ENCODE assay signal across 15 cellular contexts in genomic region chr7:4003536-4003935, GRCh38.
A peak's percentile ranks its signal among the peaks of the same experiment; 100 is the strongest.
DNase-seq lines count a peak whose midpoint lies in the region; ATAC-seq, FAIRE-seq and TF ChIP-seq lines count a peak whose summit lies in the region.
"Had no signal": no experiment of that assay in that cellular context is flagged by ENCODE, and none has a peak within 500 bp of the region (broad histone marks: within the 10 kb centered on the region; RNA-seq: fewer than 3 reads in every experiment).

No MANE protein-coding gene starts in this region.

- no peaks in the 10 kb centered on the region for H3K9me3 Mint-ChIP-seq in activated CD8-positive, alpha-beta memory T cell treated with anti-CD3 and anti-CD28 coated beads, Interleukin-2, amount 10 ng/mL, durations not matched to agents 7 days and 5 days (ENCODE audit: low read depth)
- H3K9me3 Mint-ChIP-seq in CD8-positive, alpha-beta memory T cell: no peaks in the 10 kb centered on the region
- H3K9me3 Mint-ChIP-seq: GM23338 had no signal

- H3K27me3 Mint-ChIP-seq in activated CD8-positive, alpha-beta memory T cell treated with anti-CD3 and anti-CD28 coated beads, Interleukin-2, amount 10 ng/mL, durations not matched to agents 7 days and 5 days: peaks cover 5% of the 10 kb centered on the region
- H3K27me3 Mint-ChIP-seq in CD8-positive, alpha-beta memory T cell: peaks cover 11 to 28% of the 10 kb centered on the region in 2 donors

- no peak for TF ChIP-seq POLR2A in body of pancreas (IDR thresholded peaks at IDR 0.05)

- CTCF ChIA-PET in activated CD8-positive, alpha-beta memory T cell treated with anti-CD3 and anti-CD28 coated beads, Interleukin-2, amount 10 ng/mL, durations not matched to agents 7 days and 5 days (lab: Charles Lee): no interaction called here
- CTCF ChIA-PET in CD8-positive, alpha-beta memory T cell (lab: Charles Lee): no interaction called here

- peak; percentile 67 for FAIRE-seq in keratinocyte (lab: Jason Lieb, UNC)
- FAIRE-seq: GM12878, GM18507 had no signal

- no peaks in the 10 kb centered on the region for H3K79me2 ChIP-seq in keratinocyte (ENCODE audit: control insufficient read depth, insufficient read depth, low read length)

- dilution Hi-C loops in keratinocyte (cut with MboI; ENCODE audit: extremely low pct_ligation_motif_present, low sequenced_read_pairs): no loop called here

- H2AFZ ChIP-seq in keratinocyte (ENCODE audit: control insufficient read depth, low read length): no peak overlapping the region
- H2AFZ ChIP-seq: GM23338 had no signal

- H3K9ac ChIP-seq in keratinocyte (ENCODE audit: control insufficient read depth, extremely low read depth, insufficient read depth, low read length): no peak overlapping the region
- H3K9ac ChIP-seq: BLaER1 had no signal

- H4K20me1 ChIP-seq in keratinocyte (ENCODE audit: control insufficient read depth, extremely low read depth, insufficient read depth, low read length): no peaks in the 10 kb centered on the region
- H4K20me1 ChIP-seq: BLaER1 had no signal

- no peak overlapping the region for H3K27ac Mint-ChIP-seq in activated CD8-positive, alpha-beta memory T cell treated with anti-CD3 and anti-CD28 coated beads, Interleukin-2, amount 10 ng/mL, durations not matched to agents 7 days and 5 days
- no peak overlapping the region for H3K27ac Mint-ChIP-seq in CD8-positive, alpha-beta memory T cell
- H3K27ac Mint-ChIP-seq: GM23338 had no signal

- H3K9me3 ChIP-seq in keratinocyte (ENCODE audit: control insufficient read depth, low read depth, low read length) (no peaks in the 10 kb centered on the region), WERI-Rb-1 (ENCODE audit: severe bottlenecking) (no peaks in the 10 kb centered on the region), body of pancreas (no peaks in the 10 kb centered on the region)
- no peaks in the 10 kb centered on the region for H3K9me3 ChIP-seq in CD8-positive, alpha-beta memory T cell (ENCODE audit: low read length)
- H3K9me3 ChIP-seq: BLaER1, HAP-1 had no signal

- H3K4me2 ChIP-seq in keratinocyte (ENCODE audit: control insufficient read depth, extremely low read depth, insufficient read depth, low read depth, low read length): no peak overlapping the region
- H3K4me2 ChIP-seq: BLaER1, GM23338 had no signal

- intact Hi-C loops in body of pancreas (cut with DNase I): no loop called here

- H3K27ac ChIP-seq in keratinocyte (ENCODE audit: control insufficient read depth, insufficient read depth, low read length): no peak overlapping the region
- H3K27ac ChIP-seq in WERI-Rb-1: no peak overlapping the region
- H3K27ac ChIP-seq in body of pancreas: no peak overlapping the region
- no peak overlapping the region for H3K27ac ChIP-seq in CD8-positive, alpha-beta memory T cell (ENCODE audit: low read depth, low read length)
- H3K27ac ChIP-seq: BLaER1 had no signal

- TF ChIP-seq CTCF in epithelial cell of esophagus (IDR thresholded peaks at IDR 0.05; ENCODE audit: insufficient read depth, low read depth, low read length, missing control alignments) (no peak), keratinocyte (optimal IDR thresholded peaks at IDR 0.05 in 1 of 3, IDR thresholded peaks at IDR 0.05 in 1 of 3, conservative IDR thresholded peaks at IDR 0.05 in 1 of 3; ENCODE audit: extremely low read depth in 1 of 3, insufficient read depth in 2 of 3, low read length in 3 of 3) (peak in 2 of 3 experiments; percentile 6 to 58), WERI-Rb-1 (IDR thresholded peaks at IDR 0.05; ENCODE audit: low read depth, low read length) (no peak), body of pancreas (IDR thresholded peaks at IDR 0.05) (no peak)

- H3K36me3 ChIP-seq in keratinocyte (ENCODE audit: control insufficient read depth in 2 of 2, extremely low read depth in 1 of 2, insufficient read depth in 2 of 2, low read length in 2 of 2): no peaks in the 10 kb centered on the region
- no peaks in the 10 kb centered on the region for H3K36me3 ChIP-seq in WERI-Rb-1
- no peaks in the 10 kb centered on the region for H3K36me3 ChIP-seq in body of pancreas (replicated peaks in 1 of 2; ENCODE audit: insufficient read depth in 1 of 2, low read depth in 2 of 2)
- H3K36me3 ChIP-seq in CD8-positive, alpha-beta memory T cell (ENCODE audit: insufficient read depth, low read length): no peaks in the 10 kb centered on the region
- H3K36me3 ChIP-seq: BLaER1, HAP-1 had no signal

- 90 to 93% methylated on average over 7 of the region's 7 CpGs for WGBS in body of pancreas, 2 donors

- H3K36me3 Mint-ChIP-seq in activated CD8-positive, alpha-beta memory T cell treated with anti-CD3 and anti-CD28 coated beads, Interleukin-2, amount 10 ng/mL, durations not matched to agents 7 days and 5 days: no peaks in the 10 kb centered on the region
- no peaks in the 10 kb centered on the region for H3K36me3 Mint-ChIP-seq in CD8-positive, alpha-beta memory T cell

- H3K9me1 ChIP-seq in keratinocyte (ENCODE audit: control insufficient read depth, extremely low read depth, insufficient read depth, low read length): no peaks in the 10 kb centered on the region

- no peak for ATAC-seq in activated CD8-positive, alpha-beta memory T cell treated with anti-CD3 and anti-CD28 coated beads, Interleukin-2, amount 10 ng/mL, durations not matched to agents 7 days and 5 days
- ATAC-seq in body of pancreas: no peak
- ATAC-seq: GM12878, GM23338 had no signal

- H3K4me3 Mint-ChIP-seq in activated CD8-positive, alpha-beta memory T cell treated with anti-CD3 and anti-CD28 coated beads, Interleukin-2, amount 10 ng/mL, durations not matched to agents 7 days and 5 days: no peak overlapping the region
- H3K4me3 Mint-ChIP-seq in CD8-positive, alpha-beta memory T cell: no peak overlapping the region
- H3K4me3 Mint-ChIP-seq: GM23338 had no signal

- DNase-seq in ELF-1 (ENCODE audit: low read depth, low spot score) (peak; percentile 50), amniotic epithelial cell (ENCODE audit: low read depth) (peak; percentile 16), epithelial cell of esophagus (ENCODE audit: low read depth) (peak; percentile 19), keratinocyte (ENCODE audit: low read depth, low spot score) (peak; percentile 35), WERI-Rb-1 (no peak), body of pancreas (no peak)
- no peak for DNase-seq in activated CD8-positive, alpha-beta memory T cell treated with anti-CD3 and anti-CD28 coated beads, Interleukin-2, amount 10 ng/mL, durations not matched to agents 7 days and 5 days
- DNase-seq in CD8-positive, alpha-beta memory T cell: no peak
- DNase-seq: 8988T, AML-193 had no signal

- no peak overlapping the region for H3K4me3 ChIP-seq in epithelial cell of esophagus (ENCODE audit: low read length)
- no peak overlapping the region for H3K4me3 ChIP-seq in keratinocyte (ENCODE audit: control insufficient read depth in 2 of 3, extremely low read depth in 1 of 3, insufficient read depth in 2 of 3, low read depth in 1 of 3, low read length in 3 of 3)
- H3K4me3 ChIP-seq in WERI-Rb-1 (ENCODE audit: low read depth, low read length): no peak overlapping the region
- H3K4me3 ChIP-seq in body of pancreas: no peak overlapping the region
- H3K4me3 ChIP-seq in CD8-positive, alpha-beta memory T cell (ENCODE audit: low read length): no peak overlapping the region
- H3K4me3 ChIP-seq: BLaER1, GM12878, GM23338, HAP-1 had no signal

- no peaks in the 10 kb centered on the region for H3K27me3 ChIP-seq in keratinocyte (ENCODE audit: control insufficient read depth, extremely low read depth, insufficient read depth, low read length)
- H3K27me3 ChIP-seq in WERI-Rb-1 (ENCODE audit: insufficient read depth, low read depth, severe bottlenecking): no peaks in the 10 kb centered on the region
- no peaks in the 10 kb centered on the region for H3K27me3 ChIP-seq in body of pancreas
- no peaks in the 10 kb centered on the region for H3K27me3 ChIP-seq in CD8-positive, alpha-beta memory T cell (ENCODE audit: insufficient read depth, low read length, poor library complexity, severe bottlenecking)
- H3K27me3 ChIP-seq: BLaER1 had no signal

- peaks cover 20% of the 10 kb centered on the region for H3K4me1 ChIP-seq in keratinocyte (ENCODE audit: control insufficient read depth, extremely low read depth, insufficient read depth, low read length)
- H3K4me1 ChIP-seq in body of pancreas: no peaks in the 10 kb centered on the region
- H3K4me1 ChIP-seq in CD8-positive, alpha-beta memory T cell (ENCODE audit: insufficient read depth, low read length): no peaks in the 10 kb centered on the region
- H3K4me1 ChIP-seq: HAP-1 had no signal

- POLR2A ChIA-PET in CD8-positive, alpha-beta memory T cell (lab: Charles Lee): no interaction called here

- no peaks in the 10 kb centered on the region for H3K4me1 Mint-ChIP-seq in activated CD8-positive, alpha-beta memory T cell treated with anti-CD3 and anti-CD28 coated beads, Interleukin-2, amount 10 ng/mL, durations not matched to agents 7 days and 5 days
- no peaks in the 10 kb centered on the region for H3K4me1 Mint-ChIP-seq in CD8-positive, alpha-beta memory T cell

Comparison
In these comparisons a context has a peak if more than half of its experiments do, and no peak if none do; other contexts are left out.
1. DNase-seq: peak in ELF-1 (single experiment), amniotic epithelial cell (single experiment), epithelial cell of esophagus (single experiment) and keratinocyte (single experiment); none in activated CD8-positive, alpha-beta memory T cell treated with anti-CD3 and anti-CD28 coated beads, Interleukin-2, amount 10 ng/mL, durations not matched to agents 7 days and 5 days (single experiment), WERI-Rb-1 (single experiment), body of pancreas (0 of 4) and CD8-positive, alpha-beta memory T cell (0 of 5).
2. CTCF ChIP-seq: peak in keratinocyte (2 of 3); none in epithelial cell of esophagus (single experiment), WERI-Rb-1 (single experiment) and body of pancreas (0 of 7).